8 cellular contexts compared by ENCODE assay signal in genomic region chr9:91036826-91037510, GRCh38.
DNase-seq lines count a peak whose midpoint lies in the region; TF ChIP-seq lines count a peak whose summit lies in the region.

No MANE protein-coding gene starts in this region.

- no peaks in the 10 kb centered on the region for H3K36me3 ChIP-seq in ovary

- no peaks in the 10 kb centered on the region for H3K9me3 ChIP-seq in ovary

- DNase-seq in DMS79 treated with DMSO at 0.1 percent for 48 hours (lab: John Stamatoyannopoulos, UW), result peak; percentile 64
- DNase-seq in LoVo (ENCODE audit: low spot score), result peak; percentile 72
- peak; percentile 72 for DNase-seq in SHP77 treated with DMSO at 0.1 percent for 48 hours (lab: John Stamatoyannopoulos, UW)
- DNase-seq in activated naive CD4-positive, alpha-beta T cell treated with Interleukin-2 at 50 U/mL for 16 hours, result peak; percentile 64
- DNase-seq in glomerular visceral epithelial cell (ENCODE audit: extremely low spot score), result peak; percentile 80
- peak; percentile 73 to 83 (median 77) for DNase-seq in ovary
- peak; percentile 85 for DNase-seq in superior temporal gyrus (ENCODE audit: extremely low spot score)
- DNase-seq in mesenteric fat pad (ENCODE audit: low spot score), result no peak

- TF ChIP-seq POLR2A in ovary (IDR thresholded peaks at IDR 0.05), result no peak

- H3K4me3 ChIP-seq in ovary, result no peak overlapping the region

- intact Hi-C loops in ovary (cut with DNase I), result loop anchor here (5.0 to 10.0 kb wide), 3 partner anchors 388 to 395 kb away; partner anchors contain the start of gene NFIL3 (in 2 of the 4)

- H3K4me1 ChIP-seq in ovary (ENCODE audit: insufficient read depth), result peaks cover 18% of the 10 kb centered on the region

- WGBS in ovary, 3 donors, result 32 to 41% (median 36%) methylated on average over 32 of the region's 32 CpGs

- no peaks in the 10 kb centered on the region for H3K27me3 ChIP-seq in ovary

- no peak for TF ChIP-seq EP300 in ovary (IDR thresholded peaks at IDR 0.05)

- peak overlapping the region in 1 of 2 donors; percentile 8 for H3K27ac ChIP-seq in ovary

- peak in 2 of 3 donors; percentile 50 to 55 for TF ChIP-seq CTCF in ovary (IDR thresholded peaks at IDR 0.05)
